Comparison of ENCODE assay signal across 23 cellular contexts in the genomic region with DNA sequence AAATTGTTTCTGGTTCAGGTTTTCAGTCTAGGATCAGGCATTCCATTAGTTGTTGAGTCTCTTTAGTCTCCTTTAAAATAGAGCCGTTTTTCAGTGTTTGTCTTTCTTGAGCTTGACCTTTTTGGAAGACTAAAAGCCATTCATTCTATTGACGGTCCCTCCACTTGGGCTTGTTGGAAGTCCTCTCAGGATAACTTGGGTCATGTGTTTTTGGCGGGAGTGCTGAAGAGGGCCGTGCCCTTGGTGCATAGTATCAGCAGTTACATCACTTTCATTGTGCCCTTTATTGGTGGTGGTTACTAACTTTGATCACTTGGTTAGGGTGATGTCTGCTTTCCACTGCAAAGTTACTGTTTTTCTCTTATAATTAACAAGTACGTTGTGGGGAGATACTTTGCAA. TPM values are rescaled to one million over a fixed set of nuclear protein-coding genes. Genes with fewer than 3 reads are reported as not detected.
"Had no signal": no experiment of that assay in that cellular context is flagged by ENCODE, and none has a peak within 500 bp of the region (broad histone marks: within the 10 kb centered on the region; RNA-seq: fewer than 3 reads in every experiment).

No MANE protein-coding gene starts in this region.

- H3K27me3 Mint-ChIP-seq: progenitor cell of endocrine pancreas; stimulated activated naive CD8-positive, alpha-beta T cell treated with anti-CD3 and anti-CD28 coated beads, Interleukin-15, Interleukin-2, amounts not matched to agents 100 ng/mL and 50 ng/mL, for 24 hours; type B pancreatic cell had no signal

- H3K36me3 Mint-ChIP-seq: mesothelial cell of epicardium; natural killer cell; stimulated activated effector memory CD8-positive, alpha-beta T cell treated with anti-CD3 and anti-CD28 coated beads, Interleukin-12 subunit alpha, Interleukin-12 subunit beta, amount 100 ng/mL, for 72 hours had no signal

- H3K27ac Mint-ChIP-seq: mesothelial cell of epicardium; natural killer cell; progenitor cell of endocrine pancreas; stimulated activated effector memory CD8-positive, alpha-beta T cell treated with anti-CD3 and anti-CD28 coated beads, Interleukin-12 subunit alpha, Interleukin-12 subunit beta, amount 100 ng/mL, for 72 hours; stimulated activated naive CD8-positive, alpha-beta T cell treated with anti-CD3 and anti-CD28 coated beads, Interleukin-15, Interleukin-2, amounts not matched to agents 100 ng/mL and 50 ng/mL, for 24 hours; type B pancreatic cell had no signal

- H3K4me1 Mint-ChIP-seq: naive B cell; natural killer cell; stimulated activated effector memory CD8-positive, alpha-beta T cell treated with anti-CD3 and anti-CD28 coated beads, Interleukin-12 subunit alpha, Interleukin-12 subunit beta, amount 100 ng/mL, for 72 hours had no signal

- H3K36me3 ChIP-seq: left ventricle myocardium inferior, ovary, right atrium auricular region, spleen, tibial nerve, vagina had no signal

- FAIRE-seq: keratinocyte had no signal

- ATAC-seq: left cardiac atrium; natural killer cell; sciatic nerve; stimulated activated effector memory CD8-positive, alpha-beta T cell treated with anti-CD3 and anti-CD28 coated beads, Interleukin-12 subunit alpha, Interleukin-12 subunit beta, amount 100 ng/mL, for 72 hours had no signal

- DNase-seq: hippocampal formation; kidney glomerular epithelial cell; left cardiac atrium; left ventricle myocardium inferior; mesendoderm; naive B cell; natural killer cell; ovary; spleen; stimulated activated CD4-positive, alpha-beta T cell treated with anti-CD3 and anti-CD28 coated beads, Interleukin-4, amount 100 ng/mL, for 24 hours; stimulated activated naive CD4-positive, alpha-beta T cell had no signal

- H3K9me3 Mint-ChIP-seq: mesothelial cell of epicardium; natural killer cell; stimulated activated effector memory CD8-positive, alpha-beta T cell treated with anti-CD3 and anti-CD28 coated beads, Interleukin-12 subunit alpha, Interleukin-12 subunit beta, amount 100 ng/mL, for 72 hours; stimulated activated naive CD8-positive, alpha-beta T cell treated with anti-CD3 and anti-CD28 coated beads, Interleukin-15, Interleukin-2, amounts not matched to agents 100 ng/mL and 50 ng/mL, for 24 hours; type B pancreatic cell had no signal

- H3K4me3 ChIP-seq: left ventricle myocardium inferior, lung, ovary, right atrium auricular region, skin epidermis, spleen, tibial nerve, vagina had no signal

- H3K4me1 ChIP-seq: right atrium auricular region, spleen, tibial nerve, vagina had no signal

- H3K9me3 ChIP-seq: ovary, vagina had no signal

- H3K27me3 ChIP-seq: ovary, right atrium auricular region, spleen, tibial nerve, vagina had no signal

- H3K4me3 Mint-ChIP-seq: mesothelial cell of epicardium; naive B cell; natural killer cell; stimulated activated effector memory CD8-positive, alpha-beta T cell treated with anti-CD3 and anti-CD28 coated beads, Interleukin-12 subunit alpha, Interleukin-12 subunit beta, amount 100 ng/mL, for 72 hours; stimulated activated naive CD8-positive, alpha-beta T cell treated with anti-CD3 and anti-CD28 coated beads, Interleukin-15, Interleukin-2, amounts not matched to agents 100 ng/mL and 50 ng/mL, for 24 hours; type B pancreatic cell had no signal

- H3K27ac ChIP-seq: left ventricle myocardium inferior, ovary, right atrium auricular region, skin epidermis, spleen, tibial nerve, vagina had no signal

RNA-seq across cellular contexts. Expression of a gene that starts 20.8 kb away (rescaled TPM):
- polyA plus RNA-seq: keratinocyte had no signal
